1 cellular context compared by ENCODE assay signal in the genomic region with DNA sequence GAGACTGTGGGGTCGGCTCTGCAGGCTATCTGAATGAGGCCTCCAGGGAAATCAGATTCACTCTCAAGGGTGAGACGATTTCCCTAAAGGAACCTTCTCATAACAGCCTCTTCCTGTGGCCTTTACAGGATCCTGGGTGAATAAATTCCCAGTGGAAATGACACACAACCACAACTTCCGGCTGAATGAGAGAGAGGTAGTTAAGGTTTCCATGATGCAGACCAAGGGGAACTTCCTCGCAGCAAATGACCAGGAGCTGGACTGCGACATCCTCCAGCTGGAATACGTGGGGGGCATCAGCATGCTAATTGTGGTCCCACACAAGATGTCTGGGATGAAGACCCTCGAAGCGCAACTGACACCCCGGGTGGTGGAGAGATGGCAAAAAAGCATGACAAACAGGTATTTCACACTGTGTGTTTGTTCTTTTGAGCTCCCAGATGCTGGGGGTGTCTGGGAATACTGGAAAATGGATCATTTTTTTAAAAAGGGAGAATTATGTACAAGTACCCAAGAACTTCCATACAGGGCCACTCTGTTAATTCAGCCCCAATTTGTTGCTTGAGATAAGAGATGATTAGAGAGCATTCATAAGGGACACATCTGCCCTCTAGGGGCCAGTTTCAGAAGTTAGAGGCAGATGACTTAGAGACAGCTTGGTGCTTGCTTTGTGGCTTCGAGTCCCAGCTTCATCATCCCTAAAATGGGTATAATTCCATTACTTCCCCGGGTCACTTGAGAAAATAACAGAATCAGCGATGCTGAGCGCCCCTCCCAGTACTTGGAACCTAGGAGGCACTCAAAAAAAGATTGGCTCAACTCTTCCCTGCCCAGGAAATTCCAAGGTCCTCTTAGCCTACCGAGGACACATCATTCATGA.
TF ChIP-seq lines count a peak whose summit lies in the region.

No MANE protein-coding gene starts in this region.

TF ChIP-seq in K562, 482 proteins besides CTCF, POLR2A, EP300 and RAD21 (continued from another document and continues in another):
- TF ChIP-seq, protein P1, sequence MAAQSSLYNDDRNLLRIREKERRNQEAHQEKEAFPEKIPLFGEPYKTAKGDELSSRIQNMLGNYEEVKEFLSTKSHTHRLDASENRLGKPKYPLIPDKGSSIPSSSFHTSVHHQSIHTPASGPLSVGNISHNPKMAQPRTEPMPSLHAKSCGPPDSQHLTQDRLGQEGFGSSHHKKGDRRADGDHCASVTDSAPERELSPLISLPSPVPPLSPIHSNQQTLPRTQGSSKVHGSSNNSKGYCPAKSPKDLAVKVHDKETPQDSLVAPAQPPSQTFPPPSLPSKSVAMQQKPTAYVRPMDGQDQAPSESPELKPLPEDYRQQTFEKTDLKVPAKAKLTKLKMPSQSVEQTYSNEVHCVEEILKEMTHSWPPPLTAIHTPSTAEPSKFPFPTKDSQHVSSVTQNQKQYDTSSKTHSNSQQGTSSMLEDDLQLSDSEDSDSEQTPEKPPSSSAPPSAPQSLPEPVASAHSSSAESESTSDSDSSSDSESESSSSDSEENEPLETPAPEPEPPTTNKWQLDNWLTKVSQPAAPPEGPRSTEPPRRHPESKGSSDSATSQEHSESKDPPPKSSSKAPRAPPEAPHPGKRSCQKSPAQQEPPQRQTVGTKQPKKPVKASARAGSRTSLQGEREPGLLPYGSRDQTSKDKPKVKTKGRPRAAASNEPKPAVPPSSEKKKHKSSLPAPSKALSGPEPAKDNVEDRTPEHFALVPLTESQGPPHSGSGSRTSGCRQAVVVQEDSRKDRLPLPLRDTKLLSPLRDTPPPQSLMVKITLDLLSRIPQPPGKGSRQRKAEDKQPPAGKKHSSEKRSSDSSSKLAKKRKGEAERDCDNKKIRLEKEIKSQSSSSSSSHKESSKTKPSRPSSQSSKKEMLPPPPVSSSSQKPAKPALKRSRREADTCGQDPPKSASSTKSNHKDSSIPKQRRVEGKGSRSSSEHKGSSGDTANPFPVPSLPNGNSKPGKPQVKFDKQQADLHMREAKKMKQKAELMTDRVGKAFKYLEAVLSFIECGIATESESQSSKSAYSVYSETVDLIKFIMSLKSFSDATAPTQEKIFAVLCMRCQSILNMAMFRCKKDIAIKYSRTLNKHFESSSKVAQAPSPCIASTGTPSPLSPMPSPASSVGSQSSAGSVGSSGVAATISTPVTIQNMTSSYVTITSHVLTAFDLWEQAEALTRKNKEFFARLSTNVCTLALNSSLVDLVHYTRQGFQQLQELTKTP (IDR thresholded peaks at IDR 0.05; ENCODE audit: low read depth in 1 of 2, partially characterized antibody in 2 of 2), result no peak
- TF ChIP-seq BRCA1 (IDR thresholded peaks at IDR 0.05), result no peak
- TF ChIP-seq BRCA1 (CRISPR knock-in tag; IDR thresholded peaks at IDR 0.05), result no peak
- TF ChIP-seq CBFA2T3 (IDR thresholded peaks at IDR 0.05), result no peak
- TF ChIP-seq CXXC5 (CRISPR knock-in tag; IDR thresholded peaks at IDR 0.05), result 0 out of 2 replicates have a peak, but pooled peaks have one; percentile 13
- 0 out of 2 replicates have a peak, but pooled peaks have one; percentile 66 for TF ChIP-seq ZNF57 (CRISPR knock-in tag; IDR thresholded peaks at IDR 0.05)
- no peak for TF ChIP-seq ZNF584 (CRISPR knock-in tag; IDR thresholded peaks at IDR 0.05; ENCODE audit: low read depth)
- no peak for TF ChIP-seq KDM4B (IDR thresholded peaks at IDR 0.05; ENCODE audit: borderline replicate concordance in 2 of 2, low read depth in 1 of 2)
- TF ChIP-seq, protein P2, sequence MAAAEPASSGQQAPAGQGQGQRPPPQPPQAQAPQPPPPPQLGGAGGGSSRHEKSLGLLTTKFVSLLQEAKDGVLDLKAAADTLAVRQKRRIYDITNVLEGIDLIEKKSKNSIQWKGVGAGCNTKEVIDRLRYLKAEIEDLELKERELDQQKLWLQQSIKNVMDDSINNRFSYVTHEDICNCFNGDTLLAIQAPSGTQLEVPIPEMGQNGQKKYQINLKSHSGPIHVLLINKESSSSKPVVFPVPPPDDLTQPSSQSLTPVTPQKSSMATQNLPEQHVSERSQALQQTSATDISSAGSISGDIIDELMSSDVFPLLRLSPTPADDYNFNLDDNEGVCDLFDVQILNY (CRISPR knock-in tag; IDR thresholded peaks at IDR 0.05), result no peak
- peak; percentile 95 for TF ChIP-seq XRCC5 (IDR thresholded peaks at IDR 0.05; ENCODE audit: low read depth, low read length)
- TF ChIP-seq NCOA4 (IDR thresholded peaks at IDR 0.05; ENCODE audit: partially characterized antibody), result no peak
- TF ChIP-seq RFX5 (IDR thresholded peaks at IDR 0.05; ENCODE audit: low read depth, low read length), result no peak
- no peak for TF ChIP-seq SMARCA5 (IDR thresholded peaks at IDR 0.05)
- TF ChIP-seq, protein P3, sequence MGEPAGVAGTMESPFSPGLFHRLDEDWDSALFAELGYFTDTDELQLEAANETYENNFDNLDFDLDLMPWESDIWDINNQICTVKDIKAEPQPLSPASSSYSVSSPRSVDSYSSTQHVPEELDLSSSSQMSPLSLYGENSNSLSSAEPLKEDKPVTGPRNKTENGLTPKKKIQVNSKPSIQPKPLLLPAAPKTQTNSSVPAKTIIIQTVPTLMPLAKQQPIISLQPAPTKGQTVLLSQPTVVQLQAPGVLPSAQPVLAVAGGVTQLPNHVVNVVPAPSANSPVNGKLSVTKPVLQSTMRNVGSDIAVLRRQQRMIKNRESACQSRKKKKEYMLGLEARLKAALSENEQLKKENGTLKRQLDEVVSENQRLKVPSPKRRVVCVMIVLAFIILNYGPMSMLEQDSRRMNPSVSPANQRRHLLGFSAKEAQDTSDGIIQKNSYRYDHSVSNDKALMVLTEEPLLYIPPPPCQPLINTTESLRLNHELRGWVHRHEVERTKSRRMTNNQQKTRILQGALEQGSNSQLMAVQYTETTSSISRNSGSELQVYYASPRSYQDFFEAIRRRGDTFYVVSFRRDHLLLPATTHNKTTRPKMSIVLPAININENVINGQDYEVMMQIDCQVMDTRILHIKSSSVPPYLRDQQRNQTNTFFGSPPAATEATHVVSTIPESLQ (CRISPR knock-in tag; IDR thresholded peaks at IDR 0.05), result no peak
- peak; percentile 85 for TF ChIP-seq RBM25 (IDR thresholded peaks at IDR 0.05; ENCODE audit: low read depth, low read length, severe bottlenecking)
- no peak for TF ChIP-seq RBFOX2 (IDR thresholded peaks at IDR 0.05; ENCODE audit: low read depth, low read length)
- TF ChIP-seq, protein P4, sequence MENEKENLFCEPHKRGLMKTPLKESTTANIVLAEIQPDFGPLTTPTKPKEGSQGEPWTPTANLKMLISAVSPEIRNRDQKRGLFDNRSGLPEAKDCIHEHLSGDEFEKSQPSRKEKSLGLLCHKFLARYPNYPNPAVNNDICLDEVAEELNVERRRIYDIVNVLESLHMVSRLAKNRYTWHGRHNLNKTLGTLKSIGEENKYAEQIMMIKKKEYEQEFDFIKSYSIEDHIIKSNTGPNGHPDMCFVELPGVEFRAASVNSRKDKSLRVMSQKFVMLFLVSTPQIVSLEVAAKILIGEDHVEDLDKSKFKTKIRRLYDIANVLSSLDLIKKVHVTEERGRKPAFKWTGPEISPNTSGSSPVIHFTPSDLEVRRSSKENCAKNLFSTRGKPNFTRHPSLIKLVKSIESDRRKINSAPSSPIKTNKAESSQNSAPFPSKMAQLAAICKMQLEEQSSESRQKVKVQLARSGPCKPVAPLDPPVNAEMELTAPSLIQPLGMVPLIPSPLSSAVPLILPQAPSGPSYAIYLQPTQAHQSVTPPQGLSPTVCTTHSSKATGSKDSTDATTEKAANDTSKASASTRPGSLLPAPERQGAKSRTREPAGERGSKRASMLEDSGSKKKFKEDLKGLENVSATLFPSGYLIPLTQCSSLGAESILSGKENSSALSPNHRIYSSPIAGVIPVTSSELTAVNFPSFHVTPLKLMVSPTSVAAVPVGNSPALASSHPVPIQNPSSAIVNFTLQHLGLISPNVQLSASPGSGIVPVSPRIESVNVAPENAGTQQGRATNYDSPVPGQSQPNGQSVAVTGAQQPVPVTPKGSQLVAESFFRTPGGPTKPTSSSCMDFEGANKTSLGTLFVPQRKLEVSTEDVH (IDR thresholded peaks at IDR 0.05; ENCODE audit: low read depth, partially characterized antibody), result no peak
- no peak for TF ChIP-seq NFYB (IDR thresholded peaks at IDR 0.05; ENCODE audit: extremely low read depth, insufficient read length)
- TF ChIP-seq ZNF589 (CRISPR knock-in tag; IDR thresholded peaks at IDR 0.05; ENCODE audit: low read depth), result no peak
- TF ChIP-seq, protein P5, sequence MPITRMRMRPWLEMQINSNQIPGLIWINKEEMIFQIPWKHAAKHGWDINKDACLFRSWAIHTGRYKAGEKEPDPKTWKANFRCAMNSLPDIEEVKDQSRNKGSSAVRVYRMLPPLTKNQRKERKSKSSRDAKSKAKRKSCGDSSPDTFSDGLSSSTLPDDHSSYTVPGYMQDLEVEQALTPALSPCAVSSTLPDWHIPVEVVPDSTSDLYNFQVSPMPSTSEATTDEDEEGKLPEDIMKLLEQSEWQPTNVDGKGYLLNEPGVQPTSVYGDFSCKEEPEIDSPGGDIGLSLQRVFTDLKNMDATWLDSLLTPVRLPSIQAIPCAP (CRISPR knock-in tag; IDR thresholded peaks at IDR 0.05; ENCODE audit: borderline replicate concordance), result no peak
- TF ChIP-seq KLF1 (tag; IDR thresholded peaks at IDR 0.05), result no peak
- 0 out of 2 replicates have a peak, but pooled peaks have one; percentile 49 for TF ChIP-seq BCL6 (CRISPR knock-in tag; IDR thresholded peaks at IDR 0.05)
- TF ChIP-seq ZNF134 (CRISPR knock-in tag; conservative IDR thresholded peaks at IDR 0.05), result 0 out of 2 replicates have a peak, but pooled peaks have one; percentile 29
- TF ChIP-seq ZNF143 (CRISPR knock-in tag; IDR thresholded peaks at IDR 0.05), result no peak
- TF ChIP-seq, protein P6, sequence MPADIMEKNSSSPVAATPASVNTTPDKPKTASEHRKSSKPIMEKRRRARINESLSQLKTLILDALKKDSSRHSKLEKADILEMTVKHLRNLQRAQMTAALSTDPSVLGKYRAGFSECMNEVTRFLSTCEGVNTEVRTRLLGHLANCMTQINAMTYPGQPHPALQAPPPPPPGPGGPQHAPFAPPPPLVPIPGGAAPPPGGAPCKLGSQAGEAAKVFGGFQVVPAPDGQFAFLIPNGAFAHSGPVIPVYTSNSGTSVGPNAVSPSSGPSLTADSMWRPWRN (IDR thresholded peaks at IDR 0.05; ENCODE audit: low read depth), result no peak
- peak; percentile 55 for TF ChIP-seq SMAD4 (CRISPR knock-in tag; conservative IDR thresholded peaks at IDR 0.05)
- peak in 1 of 2 experiments; percentile 62; a peak in 2 of 4 replicates for TF ChIP-seq FOXA3 (CRISPR knock-in tag; conservative IDR thresholded peaks at IDR 0.05 in 1 of 2, IDR thresholded peaks at IDR 0.05 in 1 of 2)
- TF ChIP-seq, protein P7, sequence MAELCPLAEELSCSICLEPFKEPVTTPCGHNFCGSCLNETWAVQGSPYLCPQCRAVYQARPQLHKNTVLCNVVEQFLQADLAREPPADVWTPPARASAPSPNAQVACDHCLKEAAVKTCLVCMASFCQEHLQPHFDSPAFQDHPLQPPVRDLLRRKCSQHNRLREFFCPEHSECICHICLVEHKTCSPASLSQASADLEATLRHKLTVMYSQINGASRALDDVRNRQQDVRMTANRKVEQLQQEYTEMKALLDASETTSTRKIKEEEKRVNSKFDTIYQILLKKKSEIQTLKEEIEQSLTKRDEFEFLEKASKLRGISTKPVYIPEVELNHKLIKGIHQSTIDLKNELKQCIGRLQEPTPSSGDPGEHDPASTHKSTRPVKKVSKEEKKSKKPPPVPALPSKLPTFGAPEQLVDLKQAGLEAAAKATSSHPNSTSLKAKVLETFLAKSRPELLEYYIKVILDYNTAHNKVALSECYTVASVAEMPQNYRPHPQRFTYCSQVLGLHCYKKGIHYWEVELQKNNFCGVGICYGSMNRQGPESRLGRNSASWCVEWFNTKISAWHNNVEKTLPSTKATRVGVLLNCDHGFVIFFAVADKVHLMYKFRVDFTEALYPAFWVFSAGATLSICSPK (IDR thresholded peaks at IDR 0.05; ENCODE audit: borderline replicate concordance), result no peak
- TF ChIP-seq PPARD (CRISPR knock-in tag; IDR thresholded peaks at IDR 0.05), result no peak
- TF ChIP-seq CEBPB (tag; IDR thresholded peaks at IDR 0.05), result no peak
- TF ChIP-seq ZBTB1 (CRISPR knock-in tag; IDR thresholded peaks at IDR 0.05; ENCODE audit: borderline replicate concordance, low read depth), result no peak
- no peak for TF ChIP-seq SETDB1 (IDR thresholded peaks at IDR 0.05; ENCODE audit: low read length)
- no peak for TF ChIP-seq POLR2G (IDR thresholded peaks at IDR 0.05; ENCODE audit: low read depth, low read length)
- TF ChIP-seq ETV1 (tag; conservative IDR thresholded peaks at IDR 0.05; ENCODE audit: low read depth), result no peak
- TF ChIP-seq, protein P8, sequence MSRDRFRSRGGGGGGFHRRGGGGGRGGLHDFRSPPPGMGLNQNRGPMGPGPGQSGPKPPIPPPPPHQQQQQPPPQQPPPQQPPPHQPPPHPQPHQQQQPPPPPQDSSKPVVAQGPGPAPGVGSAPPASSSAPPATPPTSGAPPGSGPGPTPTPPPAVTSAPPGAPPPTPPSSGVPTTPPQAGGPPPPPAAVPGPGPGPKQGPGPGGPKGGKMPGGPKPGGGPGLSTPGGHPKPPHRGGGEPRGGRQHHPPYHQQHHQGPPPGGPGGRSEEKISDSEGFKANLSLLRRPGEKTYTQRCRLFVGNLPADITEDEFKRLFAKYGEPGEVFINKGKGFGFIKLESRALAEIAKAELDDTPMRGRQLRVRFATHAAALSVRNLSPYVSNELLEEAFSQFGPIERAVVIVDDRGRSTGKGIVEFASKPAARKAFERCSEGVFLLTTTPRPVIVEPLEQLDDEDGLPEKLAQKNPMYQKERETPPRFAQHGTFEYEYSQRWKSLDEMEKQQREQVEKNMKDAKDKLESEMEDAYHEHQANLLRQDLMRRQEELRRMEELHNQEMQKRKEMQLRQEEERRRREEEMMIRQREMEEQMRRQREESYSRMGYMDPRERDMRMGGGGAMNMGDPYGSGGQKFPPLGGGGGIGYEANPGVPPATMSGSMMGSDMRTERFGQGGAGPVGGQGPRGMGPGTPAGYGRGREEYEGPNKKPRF (IDR thresholded peaks at IDR 0.05; ENCODE audit: low read depth, low read length), result no peak
- no peak for TF ChIP-seq NR2C2 (CRISPR knock-in tag; IDR thresholded peaks at IDR 0.05)
- TF ChIP-seq NR2C2 (tag; IDR thresholded peaks at IDR 0.05), result no peak
- TF ChIP-seq EHMT2 (IDR thresholded peaks at IDR 0.05), result no peak
- TF ChIP-seq, protein P9, sequence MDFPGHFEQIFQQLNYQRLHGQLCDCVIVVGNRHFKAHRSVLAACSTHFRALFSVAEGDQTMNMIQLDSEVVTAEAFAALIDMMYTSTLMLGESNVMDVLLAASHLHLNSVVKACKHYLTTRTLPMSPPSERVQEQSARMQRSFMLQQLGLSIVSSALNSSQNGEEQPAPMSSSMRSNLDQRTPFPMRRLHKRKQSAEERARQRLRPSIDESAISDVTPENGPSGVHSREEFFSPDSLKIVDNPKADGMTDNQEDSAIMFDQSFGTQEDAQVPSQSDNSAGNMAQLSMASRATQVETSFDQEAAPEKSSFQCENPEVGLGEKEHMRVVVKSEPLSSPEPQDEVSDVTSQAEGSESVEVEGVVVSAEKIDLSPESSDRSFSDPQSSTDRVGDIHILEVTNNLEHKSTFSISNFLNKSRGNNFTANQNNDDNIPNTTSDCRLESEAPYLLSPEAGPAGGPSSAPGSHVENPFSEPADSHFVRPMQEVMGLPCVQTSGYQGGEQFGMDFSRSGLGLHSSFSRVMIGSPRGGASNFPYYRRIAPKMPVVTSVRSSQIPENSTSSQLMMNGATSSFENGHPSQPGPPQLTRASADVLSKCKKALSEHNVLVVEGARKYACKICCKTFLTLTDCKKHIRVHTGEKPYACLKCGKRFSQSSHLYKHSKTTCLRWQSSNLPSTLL (IDR thresholded peaks at IDR 0.05), result no peak
- TF ChIP-seq HCFC1 (IDR thresholded peaks at IDR 0.05; ENCODE audit: low read depth, low read length), result peak; percentile 49
- no peak for TF ChIP-seq ZNF551 (CRISPR knock-in tag; IDR thresholded peaks at IDR 0.05)
- no peak for TF ChIP-seq HMGN3 (IDR thresholded peaks at IDR 0.05; ENCODE audit: borderline replicate concordance, extremely low read depth, insufficient read length, low read depth, low read length)
